In the genomic region with DNA sequence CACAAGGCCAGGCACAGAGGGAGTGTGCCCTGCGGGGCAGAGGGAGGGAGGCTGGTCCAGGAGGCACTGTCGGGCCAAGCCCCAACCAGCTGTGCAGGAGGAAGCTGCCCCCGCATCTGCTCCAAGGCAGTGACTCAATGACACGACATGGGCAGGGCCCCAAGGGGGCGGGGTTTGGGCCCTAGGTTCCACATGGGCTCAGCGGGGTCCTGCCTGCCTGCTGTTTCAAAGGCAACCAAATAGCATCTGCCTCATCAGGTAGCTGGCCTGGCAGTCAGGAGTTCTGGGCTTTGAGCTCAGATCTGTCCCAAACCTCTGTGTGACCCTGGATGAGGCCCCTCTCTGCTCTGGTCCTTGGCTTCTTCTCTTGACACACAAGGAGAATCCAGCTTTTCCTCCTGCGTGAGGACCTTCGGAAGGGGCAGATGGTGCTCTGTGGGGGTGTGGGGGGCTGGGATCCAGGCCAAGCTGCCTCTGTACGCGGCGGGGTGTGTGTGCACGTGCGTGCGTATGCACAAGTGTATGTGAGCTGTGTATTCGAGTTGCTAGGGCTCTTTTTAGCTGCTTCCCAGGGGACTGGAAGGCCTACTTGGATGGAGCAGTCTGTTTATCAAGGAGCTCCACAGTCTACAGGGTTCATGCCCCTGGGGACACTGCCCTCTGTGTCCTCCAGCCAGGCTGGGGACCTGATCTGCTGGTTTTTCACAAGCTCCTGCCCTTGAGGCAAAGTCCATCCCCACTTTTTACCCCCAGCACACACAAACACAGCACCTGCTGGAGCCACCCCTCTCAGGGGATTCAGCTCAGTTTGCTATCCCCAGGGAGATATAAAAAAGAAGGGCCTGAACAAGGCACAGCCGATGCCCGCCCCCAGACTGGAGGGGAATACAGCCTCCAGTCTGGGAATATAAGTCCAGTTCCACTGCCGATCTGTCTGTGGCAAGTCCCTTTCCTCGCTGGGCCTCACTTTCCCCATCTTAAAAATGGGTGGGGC, we compare ENCODE assay signal across 1 cellular context.
TF ChIP-seq lines count a peak whose summit lies in the region.

No MANE protein-coding gene starts in this region.

TF ChIP-seq in HepG2, 621 proteins besides CTCF, POLR2A, EP300 and RAD21 (continued from another document):
- TF ChIP-seq TFE3 (CRISPR knock-in tag; IDR thresholded peaks at IDR 0.05) (no peak), ZBTB42 (CRISPR knock-in tag; IDR thresholded peaks at IDR 0.05) (0 out of 2 replicates have a peak, but pooled peaks have one; percentile 27), MIXL1 (CRISPR knock-in tag; IDR thresholded peaks at IDR 0.05) (no peak), TFAP4 (IDR thresholded peaks at IDR 0.05; ENCODE audit: borderline replicate concordance, low read depth) (peak; percentile 71; the same call in 1 of the 2 replicates), SAFB2 (CRISPR knock-in tag; IDR thresholded peaks at IDR 0.05; ENCODE audit: borderline replicate concordance, low read depth) (no peak), GMEB2 (CRISPR knock-in tag; IDR thresholded peaks at IDR 0.05; ENCODE audit: low read depth) (no peak), ZNF850 (CRISPR knock-in tag; conservative IDR thresholded peaks at IDR 0.05) (no peak), SALL1 (CRISPR knock-in tag; IDR thresholded peaks at IDR 0.05) (peak; percentile 18; the same call in 1 of the 2 replicates), SNAI1 (CRISPR knock-in tag; IDR thresholded peaks at IDR 0.05; ENCODE audit: borderline replicate concordance) (no peak), ZFP1 (CRISPR knock-in tag; IDR thresholded peaks at IDR 0.05) (no peak), ZNF607 (CRISPR knock-in tag; IDR thresholded peaks at IDR 0.05; ENCODE audit: borderline replicate concordance) (no peak), DNMT1 (CRISPR knock-in tag; IDR thresholded peaks at IDR 0.05) (no peak), ZNF567 (CRISPR knock-in tag; IDR thresholded peaks at IDR 0.05; ENCODE audit: borderline replicate concordance) (no peak), ZNF749 (CRISPR knock-in tag; IDR thresholded peaks at IDR 0.05; ENCODE audit: borderline replicate concordance) (no peak), ZNF547 (CRISPR knock-in tag; IDR thresholded peaks at IDR 0.05) (0 out of 2 replicates have a peak, but pooled peaks have one; percentile 29), ZZZ3 (CRISPR knock-in tag; IDR thresholded peaks at IDR 0.05; ENCODE audit: borderline replicate concordance) (no peak), ZNF354B (CRISPR knock-in tag; IDR thresholded peaks at IDR 0.05) (no peak), ZNF432 (CRISPR knock-in tag; IDR thresholded peaks at IDR 0.05; ENCODE audit: borderline replicate concordance) (no peak), PRDM15 (CRISPR knock-in tag; IDR thresholded peaks at IDR 0.05) (peak; percentile 95), MXD4 (CRISPR knock-in tag; IDR thresholded peaks at IDR 0.05) (0 out of 2 replicates have a peak, but pooled peaks have one; percentile 2), NFKBIZ (CRISPR knock-in tag; IDR thresholded peaks at IDR 0.05) (no peak), REL (CRISPR knock-in tag; conservative IDR thresholded peaks at IDR 0.05) (no peak), CHD2 (IDR thresholded peaks at IDR 0.05; ENCODE audit: low read depth, low read length) (no peak)
- TF ChIP-seq, protein P1, sequence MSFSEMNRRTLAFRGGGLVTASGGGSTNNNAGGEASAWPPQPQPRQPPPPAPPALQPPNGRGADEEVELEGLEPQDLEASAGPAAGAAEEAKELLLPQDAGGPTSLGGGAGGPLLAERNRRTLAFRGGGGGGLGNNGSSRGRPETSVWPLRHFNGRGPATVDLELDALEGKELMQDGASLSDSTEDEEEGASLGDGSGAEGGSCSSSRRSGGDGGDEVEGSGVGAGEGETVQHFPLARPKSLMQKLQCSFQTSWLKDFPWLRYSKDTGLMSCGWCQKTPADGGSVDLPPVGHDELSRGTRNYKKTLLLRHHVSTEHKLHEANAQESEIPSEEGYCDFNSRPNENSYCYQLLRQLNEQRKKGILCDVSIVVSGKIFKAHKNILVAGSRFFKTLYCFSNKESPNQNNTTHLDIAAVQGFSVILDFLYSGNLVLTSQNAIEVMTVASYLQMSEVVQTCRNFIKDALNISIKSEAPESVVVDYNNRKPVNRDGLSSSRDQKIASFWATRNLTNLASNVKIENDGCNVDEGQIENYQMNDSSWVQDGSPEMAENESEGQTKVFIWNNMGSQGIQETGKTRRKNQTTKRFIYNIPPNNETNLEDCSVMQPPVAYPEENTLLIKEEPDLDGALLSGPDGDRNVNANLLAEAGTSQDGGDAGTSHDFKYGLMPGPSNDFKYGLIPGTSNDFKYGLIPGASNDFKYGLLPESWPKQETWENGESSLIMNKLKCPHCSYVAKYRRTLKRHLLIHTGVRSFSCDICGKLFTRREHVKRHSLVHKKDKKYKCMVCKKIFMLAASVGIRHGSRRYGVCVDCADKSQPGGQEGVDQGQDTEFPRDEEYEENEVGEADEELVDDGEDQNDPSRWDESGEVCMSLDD (CRISPR knock-in tag; IDR thresholded peaks at IDR 0.05; ENCODE audit: borderline replicate concordance): 0 out of 2 replicates have a peak, but pooled peaks have one; percentile 25
- TF ChIP-seq, protein P2, sequence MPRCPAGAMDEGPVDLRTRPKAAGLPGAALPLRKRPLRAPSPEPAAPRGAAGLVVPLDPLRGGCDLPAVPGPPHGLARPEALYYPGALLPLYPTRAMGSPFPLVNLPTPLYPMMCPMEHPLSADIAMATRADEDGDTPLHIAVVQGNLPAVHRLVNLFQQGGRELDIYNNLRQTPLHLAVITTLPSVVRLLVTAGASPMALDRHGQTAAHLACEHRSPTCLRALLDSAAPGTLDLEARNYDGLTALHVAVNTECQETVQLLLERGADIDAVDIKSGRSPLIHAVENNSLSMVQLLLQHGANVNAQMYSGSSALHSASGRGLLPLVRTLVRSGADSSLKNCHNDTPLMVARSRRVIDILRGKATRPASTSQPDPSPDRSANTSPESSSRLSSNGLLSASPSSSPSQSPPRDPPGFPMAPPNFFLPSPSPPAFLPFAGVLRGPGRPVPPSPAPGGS (CRISPR knock-in tag; IDR thresholded peaks at IDR 0.05): peak; percentile 72; the same call in 1 of the 2 replicates
- TF ChIP-seq, protein P3, sequence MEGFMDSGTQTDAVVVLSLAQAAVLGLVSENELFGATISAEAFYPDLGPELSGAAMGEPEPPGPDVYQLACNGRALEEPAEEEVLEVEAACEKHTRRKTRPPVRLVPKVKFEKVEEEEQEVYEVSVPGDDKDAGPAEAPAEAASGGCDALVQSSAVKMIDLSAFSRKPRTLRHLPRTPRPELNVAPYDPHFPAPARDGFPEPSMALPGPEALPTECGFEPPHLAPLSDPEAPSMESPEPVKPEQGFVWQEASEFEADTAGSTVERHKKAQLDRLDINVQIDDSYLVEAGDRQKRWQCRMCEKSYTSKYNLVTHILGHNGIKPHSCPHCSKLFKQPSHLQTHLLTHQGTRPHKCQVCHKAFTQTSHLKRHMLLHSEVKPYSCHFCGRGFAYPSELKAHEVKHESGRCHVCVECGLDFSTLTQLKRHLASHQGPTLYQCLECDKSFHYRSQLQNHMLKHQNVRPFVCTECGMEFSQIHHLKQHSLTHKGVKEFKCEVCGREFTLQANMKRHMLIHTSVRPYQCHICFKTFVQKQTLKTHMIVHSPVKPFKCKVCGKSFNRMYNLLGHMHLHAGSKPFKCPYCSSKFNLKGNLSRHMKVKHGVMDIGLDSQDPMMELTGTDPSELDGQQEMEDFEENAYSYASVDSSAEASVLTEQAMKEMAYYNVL (CRISPR knock-in tag; IDR thresholded peaks at IDR 0.05; ENCODE audit: borderline replicate concordance): no peak
- TF ChIP-seq, protein P4, sequence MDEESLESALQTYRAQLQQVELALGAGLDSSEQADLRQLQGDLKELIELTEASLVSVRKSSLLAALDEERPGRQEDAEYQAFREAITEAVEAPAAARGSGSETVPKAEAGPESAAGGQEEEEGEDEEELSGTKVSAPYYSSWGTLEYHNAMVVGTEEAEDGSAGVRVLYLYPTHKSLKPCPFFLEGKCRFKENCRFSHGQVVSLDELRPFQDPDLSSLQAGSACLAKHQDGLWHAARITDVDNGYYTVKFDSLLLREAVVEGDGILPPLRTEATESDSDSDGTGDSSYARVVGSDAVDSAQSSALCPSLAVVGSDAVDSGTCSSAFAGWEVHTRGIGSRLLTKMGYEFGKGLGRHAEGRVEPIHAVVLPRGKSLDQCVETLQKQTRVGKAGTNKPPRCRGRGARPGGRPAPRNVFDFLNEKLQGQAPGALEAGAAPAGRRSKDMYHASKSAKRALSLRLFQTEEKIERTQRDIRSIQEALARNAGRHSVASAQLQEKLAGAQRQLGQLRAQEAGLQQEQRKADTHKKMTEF (CRISPR knock-in tag; IDR thresholded peaks at IDR 0.05): no peak
